In genomic region chr10:74153676-74154075, GRCh38 we compare ENCODE assay signal across 24 cellular contexts. TPM values are rescaled to one million over a fixed set of nuclear protein-coding genes. Genes with fewer than 3 reads are reported as not detected.
DNase-seq lines count a peak whose midpoint lies in the region; ATAC-seq, FAIRE-seq and TF ChIP-seq lines count a peak whose summit lies in the region.
"Had no signal": no experiment of that assay in that cellular context is flagged by ENCODE, and none has a peak within 500 bp of the region (broad histone marks: within the 10 kb centered on the region; RNA-seq: fewer than 3 reads in every experiment).

No MANE protein-coding gene starts in this region.

- H3K4me2 ChIP-seq in A549 (peak overlapping the region; percentile 93; the same call in 2 of the 3 replicates), neural progenitor cell (peak overlapping the region; percentile 84)

- intact Hi-C loops in sigmoid colon (cut with DNase I) = loop anchor here (5.0 kb wide), 1 partner anchor 674 kb away; the partner anchor contains the start of gene KAT6B

- H3K9me3 ChIP-seq in A549 (no peaks in the 10 kb centered on the region), neural progenitor cell (ENCODE audit: low read depth) (no peaks in the 10 kb centered on the region), sigmoid colon (no peaks in the 10 kb centered on the region)
- H3K9me3 ChIP-seq: colonic mucosa, SJCRH30, stomach, vagina had no signal

- no peak for ATAC-seq in A549
- ATAC-seq in GM18861 (IDR thresholded peaks at IDR 0.05; ENCODE audit: unreplicated experiment) = no peak
- ATAC-seq: natural killer cell treated with Interleukin-12 subunit alpha and Interleukin-12 subunit beta and Interleukin-15 and Interleukin-18, amount 100 ng/mL, for 72 hours had no signal

- no peak for TF ChIP-seq RAD21 in A549 (conservative IDR thresholded peaks at IDR 0.05 in 1 of 2, IDR thresholded peaks at IDR 0.05 in 1 of 2)

- peaks cover 33% of the 10 kb centered on the region for H3K4me1 Mint-ChIP-seq in activated naive CD8-positive, alpha-beta T cell treated with anti-CD3 and anti-CD28 coated beads for 36 hours
- H3K4me1 Mint-ChIP-seq in neural progenitor cell = peaks cover 19% of the 10 kb centered on the region

- no peak overlapping the region for H3K9ac ChIP-seq in neural progenitor cell

- peak overlapping the region; percentile 6 for H3K4me3 Mint-ChIP-seq in activated naive CD8-positive, alpha-beta T cell treated with anti-CD3 and anti-CD28 coated beads for 36 hours
- no peak overlapping the region for H3K4me3 Mint-ChIP-seq in neural progenitor cell
- H3K4me3 Mint-ChIP-seq: activated naive CD4-positive, alpha-beta T cell treated with anti-CD3 and anti-CD28 coated beads for 36 hours; natural killer cell treated with Interleukin-12 subunit alpha and Interleukin-12 subunit beta and Interleukin-15 and Interleukin-18, amount 100 ng/mL, for 72 hours had no signal

- POLR2A ChIA-PET in A549 (lab: Yijun Ruan, JAX) = interaction anchor here (1.1 kb wide), 1 partner anchor 23 kb away, joined by 4 read pairs; no protein-coding TSS in a partner anchor

- H3K36me3 Mint-ChIP-seq in activated naive CD8-positive, alpha-beta T cell treated with anti-CD3 and anti-CD28 coated beads for 36 hours = peaks cover 5% of the 10 kb centered on the region
- H3K36me3 Mint-ChIP-seq in neural progenitor cell = peaks cover 3% of the 10 kb centered on the region
- H3K36me3 Mint-ChIP-seq: memory B cell; natural killer cell treated with Interleukin-12 subunit alpha and Interleukin-12 subunit beta and Interleukin-15 and Interleukin-18, amount 100 ng/mL, for 72 hours had no signal

- WGBS in A549 (ENCODE audit: missing lambda C conversion rate) = 85% methylated on average over 4 of the region's 4 CpGs
- WGBS in sigmoid colon, 2 donors = 81 to 83% methylated on average over 4 of the region's 4 CpGs

- FAIRE-seq in A549 (lab: Jason Lieb, UNC) = no peak

- H3K27ac ChIP-seq in A549 = no peak overlapping the region
- peak overlapping the region; percentile 13; the same call in 1 of the 2 replicates for H3K27ac ChIP-seq in HL-60 (replicated peaks)
- no peak overlapping the region for H3K27ac ChIP-seq in neural progenitor cell
- peak overlapping the region in 2 of 4 donors; percentile 59 to 88 for H3K27ac ChIP-seq in sigmoid colon
- H3K27ac ChIP-seq: colonic mucosa, SJCRH30, stomach, vagina had no signal

- H4K20me1 ChIP-seq in neural progenitor cell (ENCODE audit: low read depth) = peaks cover 6% of the 10 kb centered on the region

- DNase-seq in A549 (ENCODE audit: low read depth in 1 of 2, low spot score in 1 of 2) (no peak), HL-60 (ENCODE audit: low read depth in 1 of 2, low spot score in 1 of 2) (no peak), neural progenitor cell (ENCODE audit: low spot score) (no peak), ecto neural progenitor cell (ENCODE audit: low spot score) (no peak), NCI-H510A treated with DMSO at 0.1 percent for 48 hours (lab: John Stamatoyannopoulos, UW) (no peak), sigmoid colon (no peak)
- no peak for DNase-seq in activated naive CD8-positive, alpha-beta T cell treated with anti-CD3 and anti-CD28 coated beads for 36 hours
- DNase-seq: activated CD4-positive, alpha-beta T cell treated with anti-CD3 and anti-CD28 coated beads, Interleukin-2, amount 50 U/mL, for 48 hours; activated naive CD4-positive, alpha-beta T cell treated with anti-CD3 and anti-CD28 coated beads for 36 hours; colonic mucosa; DND-41; hippocampal formation; islet precursor cell; KBM-7; NCI-H2029; NCI-H524; SJCRH30; stimulated activated CD4-positive, alpha-beta T cell treated with anti-CD3 and anti-CD28 coated beads, Interleukin-4, amount 100 ng/mL, for 1 hour; stomach had no signal

- no peak for TF ChIP-seq POLR2A in A549 (IDR thresholded peaks at IDR 0.05; ENCODE audit: low read length)
- no peak for TF ChIP-seq POLR2A in sigmoid colon (IDR thresholded peaks at IDR 0.05)

- no peaks in the 10 kb centered on the region for H3K27me3 ChIP-seq in HL-60 (ENCODE audit: insufficient read depth, poor library complexity, severe bottlenecking)
- H3K27me3 ChIP-seq in neural progenitor cell = no peaks in the 10 kb centered on the region
- no peaks in the 10 kb centered on the region for H3K27me3 ChIP-seq in sigmoid colon
- H3K27me3 ChIP-seq: colonic mucosa, SJCRH30, stomach, vagina had no signal

- CTCF ChIA-PET in A549 (lab: Yijun Ruan, JAX) = interaction anchor here (1.0 to 1.7 kb wide), 8 partner anchors 9 to 947 kb away, joined by 3 to 5 read pairs (median 3); no protein-coding TSS in a partner anchor

- H3K27ac Mint-ChIP-seq in activated naive CD8-positive, alpha-beta T cell treated with anti-CD3 and anti-CD28 coated beads for 36 hours = no peak overlapping the region
- H3K27ac Mint-ChIP-seq in neural progenitor cell = peak overlapping the region; percentile 30
- H3K27ac Mint-ChIP-seq: activated naive CD4-positive, alpha-beta T cell treated with anti-CD3 and anti-CD28 coated beads for 36 hours; memory B cell; natural killer cell treated with Interleukin-12 subunit alpha and Interleukin-12 subunit beta and Interleukin-15 and Interleukin-18, amount 100 ng/mL, for 72 hours had no signal

- no peak overlapping the region for H2AFZ ChIP-seq in neural progenitor cell (replicated peaks)

- H3K9me3 Mint-ChIP-seq in activated naive CD8-positive, alpha-beta T cell treated with anti-CD3 and anti-CD28 coated beads for 36 hours = no peaks in the 10 kb centered on the region
- H3K9me3 Mint-ChIP-seq in neural progenitor cell = no peaks in the 10 kb centered on the region
- H3K9me3 Mint-ChIP-seq: activated naive CD4-positive, alpha-beta T cell treated with anti-CD3 and anti-CD28 coated beads for 36 hours; memory B cell; natural killer cell treated with Interleukin-12 subunit alpha and Interleukin-12 subunit beta and Interleukin-15 and Interleukin-18, amount 100 ng/mL, for 72 hours had no signal

- peaks cover 20% of the 10 kb centered on the region for H3F3A ChIP-seq in neural progenitor cell (ENCODE audit: low read depth)

- H3K4me1 ChIP-seq in A549 (peaks cover 25% of the 10 kb centered on the region), neural progenitor cell (peaks cover 21% of the 10 kb centered on the region), sigmoid colon (peaks cover 0 to 52% (median 45%) of the 10 kb centered on the region in 4 donors)
- H3K4me1 ChIP-seq: colonic mucosa had no signal

- TF ChIP-seq EP300 in A549 (IDR thresholded peaks at IDR 0.05) = no peak
- TF ChIP-seq EP300 in sigmoid colon (IDR thresholded peaks at IDR 0.05) = no peak

- H3K4me3 ChIP-seq in A549 = no peak overlapping the region
- H3K4me3 ChIP-seq in HL-60 (replicated peaks; ENCODE audit: insufficient read depth, low read length) = peak overlapping the region; percentile 98; the same call in 1 of the 2 replicates
- no peak overlapping the region for H3K4me3 ChIP-seq in neural progenitor cell
- no peak overlapping the region for H3K4me3 ChIP-seq in sigmoid colon
- H3K4me3 ChIP-seq: colonic mucosa, SJCRH30, skin epidermis, stomach, vagina had no signal

- H3K36me3 ChIP-seq in neural progenitor cell = no peaks in the 10 kb centered on the region
- no peaks in the 10 kb centered on the region for H3K36me3 ChIP-seq in sigmoid colon
- H3K36me3 ChIP-seq: colonic mucosa, SJCRH30, stomach, vagina had no signal

- H3K79me2 ChIP-seq in neural progenitor cell (ENCODE audit: low read depth) = peaks cover 92% of the 10 kb centered on the region

- TF ChIP-seq CTCF in A549 (IDR thresholded peaks at IDR 0.05) (no peak), HL-60 (IDR thresholded peaks at IDR 0.05; ENCODE audit: insufficient read depth, low read length) (no peak), neural progenitor cell (IDR thresholded peaks at IDR 0.05) (no peak), sigmoid colon (IDR thresholded peaks at IDR 0.05) (no peak)

- no peaks in the 10 kb centered on the region for H3K27me3 Mint-ChIP-seq in activated naive CD8-positive, alpha-beta T cell treated with anti-CD3 and anti-CD28 coated beads for 36 hours
- no peaks in the 10 kb centered on the region for H3K27me3 Mint-ChIP-seq in neural progenitor cell (ENCODE audit: insufficient read depth, low read depth)
- H3K27me3 Mint-ChIP-seq: memory B cell; natural killer cell treated with Interleukin-12 subunit alpha and Interleukin-12 subunit beta and Interleukin-15 and Interleukin-18, amount 100 ng/mL, for 72 hours had no signal

TF ChIP-seq in A549, 52 proteins besides CTCF, POLR2A, EP300 and RAD21:
- TF ChIP-seq EHF (CRISPR knock-in tag; IDR thresholded peaks at IDR 0.05) = no peak
- TF ChIP-seq MYC (IDR thresholded peaks at IDR 0.05; ENCODE audit: borderline replicate concordance, low read length) = no peak

RNA-seq across cellular contexts. Expression of gene ADK, which starts 2.7 kb away (rescaled TPM):
- polyA plus RNA-seq in A549 (2011; rRNA removed) (38.4 and 40.7 TPM in 2 replicates), A549 (2017; fragmentation: RNase III; extraction: RNeasy Plus Mini Kit Qiagen cat#74134 plus additional on column Dnase treatment) (32.0 to 37.0 TPM (median 35.8 TPM) in 3 replicates), sigmoid colon (10 to 100 TPM; 19.0 to 28.2 (median 22.3) TPM)
- polyA plus RNA-seq in A549 (2012; cell fraction: cytosol; rRNA removed) = 13.8 and 14.4 TPM in 2 replicates
- polyA plus RNA-seq in A549 (2012; cell fraction: nucleus; rRNA removed) = 5.0 and 7.1 TPM in 2 replicates
- polyA minus RNA-seq in A549 (2011; rRNA and poly(A)+ RNA removed) = 7.2 and 8.6 TPM in 2 replicates
- total RNA-seq in activated naive CD8-positive, alpha-beta T cell treated with anti-CD3 and anti-CD28 coated beads for 36 hours = 10 to 100 TPM; 56.5 to 57.4 TPM
- total RNA-seq in neural progenitor cell (ENCODE audit: low replicate concordance) (33.5 and 50.9 TPM in 2 replicates), sigmoid colon (10 to 100 TPM; 15.2 to 31.3 (median 26.0) TPM)

RNA-seq across cellular contexts. Expression of gene AP3M1, which starts 3.0 kb away (rescaled TPM):
- polyA plus RNA-seq in A549 (2011; rRNA removed) (75.8 and 83.0 TPM in 2 replicates), A549 (2017; fragmentation: RNase III; extraction: RNeasy Plus Mini Kit Qiagen cat#74134 plus additional on column Dnase treatment) (38.5 to 41.0 TPM (median 39.0 TPM) in 3 replicates), sigmoid colon (10 to 100 TPM; 13.8 to 19.2 (median 18.3) TPM)
- polyA plus RNA-seq in A549 (2012; cell fraction: cytosol; rRNA removed) = 15.3 and 18.1 TPM in 2 replicates
- 8.9 and 14.4 TPM in 2 replicates for polyA plus RNA-seq in A549 (2012; cell fraction: nucleus; rRNA removed)
- polyA minus RNA-seq in A549 (2011; rRNA and poly(A)+ RNA removed) = 33.1 and 34.9 TPM in 2 replicates
- 10 to 100 TPM; 45.4 to 46.4 TPM for total RNA-seq in activated naive CD8-positive, alpha-beta T cell treated with anti-CD3 and anti-CD28 coated beads for 36 hours
- total RNA-seq in neural progenitor cell (ENCODE audit: low replicate concordance) (47.2 and 58.3 TPM in 2 replicates), sigmoid colon (10 to 100 TPM; 26.7 to 36.3 (median 30.3) TPM)
